Comparison of ENCODE assay signal across 29 cellular contexts in the genomic region with DNA sequence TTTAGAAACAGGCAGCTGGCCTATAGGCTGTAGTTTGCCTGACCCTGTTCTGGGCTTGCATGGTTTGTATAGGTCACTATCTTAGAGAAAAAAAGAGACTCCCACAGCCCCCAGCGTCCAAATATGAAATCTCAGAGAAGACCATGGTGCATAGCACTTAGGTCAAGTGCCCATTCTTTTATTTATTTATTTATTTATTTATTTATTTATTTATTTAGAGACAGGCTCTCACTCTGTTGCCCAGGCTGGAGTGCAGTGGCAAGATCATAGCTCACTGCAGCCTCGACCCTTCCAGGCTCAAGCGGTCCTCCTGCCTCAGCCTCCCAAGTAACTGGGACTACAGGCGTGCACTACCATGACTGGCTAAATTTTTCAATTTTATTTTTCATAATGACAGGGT.
"Had no signal": no experiment of that assay in that cellular context is flagged by ENCODE, and none has a peak within 500 bp of the region (broad histone marks: within the 10 kb centered on the region; RNA-seq: fewer than 3 reads in every experiment).

No MANE protein-coding gene starts in this region.

- ATAC-seq: activated CD8-positive, alpha-beta T cell treated with anti-CD3 and anti-CD28 coated beads for 36 hours; activated naive CD8-positive, alpha-beta T cell treated with anti-CD3 and anti-CD28 coated beads, Interleukin-2, amount 50 U/mL, for 24 hours; activated T-cell treated with anti-CD3 and anti-CD28 coated beads, Interleukin-2, amount 50 U/mL, for 4 hours; activated T-cell treated with anti-CD3 and anti-CD28 coated beads, Interleukin-2, amount 50 U/mL, for 72 hours; activated T-helper 17 cell treated with anti-CD3 and anti-CD28 coated beads, Interleukin-2, amount 50 U/mL, for 72 hours had no signal

- H3K4me1 ChIP-seq: ascending aorta had no signal

- H3K27ac ChIP-seq: ascending aorta, VCaP had no signal

- FAIRE-seq: TTC549 had no signal

- H3K4me3 ChIP-seq: ascending aorta had no signal

- DNase-seq: activated B cell treated with CpG ODN at 0.5 μM for 24 hours; activated CD4-positive, alpha-beta memory T cell treated with anti-CD3 and anti-CD28 coated beads for 36 hours; activated CD4-positive, alpha-beta T cell treated with anti-CD3 and anti-CD28 coated beads for 4 hours; activated CD4-positive, alpha-beta T cell treated with anti-CD3 and anti-CD28 coated beads, Interleukin-2, amount 10 ng/mL, durations not matched to agents 24 days and 14 days; activated CD4-positive, alpha-beta T cell treated with anti-CD3 and anti-CD28 coated beads, Interleukin-2, amount 50 U/mL, for 1 hour; activated CD4-positive, alpha-beta T cell treated with anti-CD3 and anti-CD28 coated beads, Interleukin-2, amount 50 U/mL, for 4 hours; activated CD4-positive, CD25-positive, alpha-beta regulatory T cell treated with anti-CD3 and anti-CD28 coated beads, Interleukin-2, amount 50 U/mL, for 72 hours; activated CD8-positive, alpha-beta memory T cell treated with anti-CD3 and anti-CD28 coated beads, Interleukin-2, amount 50 U/mL, for 4 hours; activated CD8-positive, alpha-beta T cell treated with anti-CD3 and anti-CD28 coated beads for 36 hours; activated effector memory CD4-positive, alpha-beta T cell treated with anti-CD3 and anti-CD28 coated beads, Interleukin-2, amount 50 U/mL, for 16 hours; activated gamma-delta T cell treated with Interleukin-2 at 50 U/mL for 16 hours; activated naive CD4-positive, alpha-beta T cell treated with anti-CD3 and anti-CD28 coated beads, Interleukin-2, amount 10 ng/mL, durations not matched to agents 7 days and 5 days; activated naive CD4-positive, alpha-beta T cell treated with Interleukin-2 at 50 U/mL for 16 hours; activated naive CD8-positive, alpha-beta T cell treated with anti-CD3 and anti-CD28 coated beads, Interleukin-2, amount 10 ng/mL, durations not matched to agents 7 days and 5 days; activated naive CD8-positive, alpha-beta T cell treated with anti-CD3 and anti-CD28 coated beads, Interleukin-2, amount 50 U/mL, for 24 hours; activated T-cell treated with anti-CD3 and anti-CD28 coated beads for 4 hours; activated T-cell treated with anti-CD3 and anti-CD28 coated beads, Interleukin-2, amount 50 U/mL, for 1 hour; activated T-cell treated with anti-CD3 and anti-CD28 coated beads, Interleukin-2, amount 50 U/mL, for 4 hours; activated T-cell treated with anti-CD3 and anti-CD28 coated beads, Interleukin-2, amount 50 U/mL, for 72 hours; amygdala; anterior cingulate cortex; central memory CD4-positive, alpha-beta T cell; T-helper 1 cell; T-helper 2 cell; T-helper 9 cell had no signal

- H3K9me3 ChIP-seq: ascending aorta had no signal
